Comparison of ENCODE assay signal across 1 cellular context in genomic region chr3:48151058-48151806, GRCh38.
A peak's percentile ranks its signal among the peaks of the same experiment; 100 is the strongest.
TF ChIP-seq lines count a peak whose summit lies in the region.

No MANE protein-coding gene starts in this region.

TF ChIP-seq in HEK293, 187 proteins besides CTCF, POLR2A, EP300 and RAD21 (continued from another document):
- TF ChIP-seq, protein P1, sequence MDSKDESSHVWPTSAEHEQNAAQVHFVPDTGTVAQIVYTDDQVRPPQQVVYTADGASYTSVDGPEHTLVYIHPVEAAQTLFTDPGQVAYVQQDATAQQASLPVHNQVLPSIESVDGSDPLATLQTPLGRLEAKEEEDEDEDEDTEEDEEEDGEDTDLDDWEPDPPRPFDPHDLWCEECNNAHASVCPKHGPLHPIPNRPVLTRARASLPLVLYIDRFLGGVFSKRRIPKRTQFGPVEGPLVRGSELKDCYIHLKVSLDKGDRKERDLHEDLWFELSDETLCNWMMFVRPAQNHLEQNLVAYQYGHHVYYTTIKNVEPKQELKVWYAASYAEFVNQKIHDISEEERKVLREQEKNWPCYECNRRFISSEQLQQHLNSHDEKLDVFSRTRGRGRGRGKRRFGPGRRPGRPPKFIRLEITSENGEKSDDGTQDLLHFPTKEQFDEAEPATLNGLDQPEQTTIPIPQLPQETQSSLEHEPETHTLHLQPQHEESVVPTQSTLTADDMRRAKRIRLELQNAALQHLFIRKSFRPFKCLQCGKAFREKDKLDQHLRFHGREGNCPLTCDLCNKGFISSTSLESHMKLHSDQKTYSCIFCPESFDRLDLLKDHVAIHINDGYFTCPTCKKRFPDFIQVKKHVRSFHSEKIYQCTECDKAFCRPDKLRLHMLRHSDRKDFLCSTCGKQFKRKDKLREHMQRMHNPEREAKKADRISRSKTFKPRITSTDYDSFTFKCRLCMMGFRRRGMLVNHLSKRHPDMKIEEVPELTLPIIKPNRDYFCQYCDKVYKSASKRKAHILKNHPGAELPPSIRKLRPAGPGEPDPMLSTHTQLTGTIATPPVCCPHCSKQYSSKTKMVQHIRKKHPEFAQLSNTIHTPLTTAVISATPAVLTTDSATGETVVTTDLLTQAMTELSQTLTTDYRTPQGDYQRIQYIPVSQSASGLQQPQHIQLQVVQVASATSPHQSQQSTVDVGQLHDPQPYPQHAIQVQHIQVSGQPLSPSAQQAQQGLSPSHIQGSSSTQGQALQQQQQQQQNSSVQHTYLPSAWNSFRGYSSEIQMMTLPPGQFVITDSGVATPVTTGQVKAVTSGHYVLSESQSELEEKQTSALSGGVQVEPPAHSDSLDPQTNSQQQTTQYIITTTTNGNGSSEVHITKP (tag by site-specific recombination; IDR thresholded peaks at IDR 0.05): no peak
- TF ChIP-seq ZNF654 (tag by site-specific recombination; IDR thresholded peaks at IDR 0.05; ENCODE audit: low read depth): peak; percentile 93
